Comparison of ENCODE assay signal across 30 cellular contexts in genomic region chr2:113981404-113982134, GRCh38.
DNase-seq lines count a peak whose midpoint lies in the region; ATAC-seq and TF ChIP-seq lines count a peak whose summit lies in the region.
"Had no signal": no experiment of that assay in that cellular context is flagged by ENCODE, and none has a peak within 500 bp of the region (broad histone marks: within the 10 kb centered on the region; RNA-seq: fewer than 3 reads in every experiment).

No MANE protein-coding gene starts in this region.

- H3K9me3 Mint-ChIP-seq in MCF 10A (ENCODE audit: unreplicated experiment) = no peaks in the 10 kb centered on the region
- no peaks in the 10 kb centered on the region for H3K9me3 Mint-ChIP-seq in central memory CD8-positive, alpha-beta T cell
- H3K9me3 Mint-ChIP-seq: stimulated activated naive CD8-positive, alpha-beta T cell treated with anti-CD3 and anti-CD28 coated beads, Interleukin-15, Interleukin-2, amounts not matched to agents 100 ng/mL and 50 ng/mL, for 24 hours had no signal

- POLR2A ChIA-PET in MCF 10A (lab: Yijun Ruan, JAX) = no interaction called here

- dilution Hi-C loops in mammary epithelial cell (cut with HindIII; ENCODE audit: low sequenced_read_pairs) = no loop called here

- no peak overlapping the region for H3K4me3 Mint-ChIP-seq in MCF 10A (ENCODE audit: unreplicated experiment)
- no peak overlapping the region for H3K4me3 Mint-ChIP-seq in central memory CD8-positive, alpha-beta T cell
- H3K4me3 Mint-ChIP-seq: activated CD4-positive, alpha-beta T cell treated with anti-CD3 and anti-CD28 coated beads for 36 hours; B cell; CD8-positive, alpha-beta memory T cell; dendritic cell treated with granulocyte-macrophage colony-stimulating factor and Interleukin-4, amounts not matched to agents 40 ng/mL and 50 ng/mL, for 4 days; H9; stimulated activated naive CD8-positive, alpha-beta T cell treated with anti-CD3 and anti-CD28 coated beads, Interleukin-15, Interleukin-2, amounts not matched to agents 100 ng/mL and 50 ng/mL, for 24 hours had no signal

- BruUV-seq in MCF 10A (replicated peaks; lab: Mats Ljungman, UMichigan) (no TSS peak), mammary epithelial cell (replicated peaks; lab: Mats Ljungman, UMichigan) (no TSS peak)

- intact Hi-C loops in MCF 10A (cut with micrococcal nuclease) (no loop called here), mammary epithelial cell (cut with micrococcal nuclease) (no loop called here), heart right ventricle (cut with DNase I) (loop anchor here in 3 of 10 donors (2.0 to 5.0 kb wide), 3 partner anchors 561 to 571 kb away; no protein-coding TSS in a partner anchor)

- H3K36me3 ChIP-seq in mammary epithelial cell (ENCODE audit: insufficient read depth, low read length) (no peaks in the 10 kb centered on the region), heart right ventricle (no peaks in the 10 kb centered on the region)
- H3K36me3 ChIP-seq: adrenal gland, tibial nerve had no signal

- H3K27ac ChIP-seq in mammary epithelial cell (ENCODE audit: insufficient read depth, low read depth, low read length) (no peak overlapping the region), heart right ventricle (peak overlapping the region in 3 of 10 donors; percentile 18 to 52 (median 50))
- H3K27ac ChIP-seq: 22Rv1, adrenal gland, SK-N-MC had no signal

- no peak overlapping the region for H3K4me2 ChIP-seq in mammary epithelial cell (ENCODE audit: insufficient read depth, low read depth, low read length)

- H3K9me3 ChIP-seq in mammary epithelial cell (replicated peaks; ENCODE audit: insufficient read depth, low read length) (peaks cover 3% of the 10 kb centered on the region), heart right ventricle (peaks cover 0 to 9% (median 0%) of the 10 kb centered on the region in 11 donors)
- H3K9me3 ChIP-seq: adrenal gland had no signal

- DNase-seq in MCF 10A (ENCODE audit: unreplicated experiment) (peak; percentile 35), mammary epithelial cell (no peak), heart right ventricle (no peak), NCI-H748 (lab: John Stamatoyannopoulos, UW; ENCODE audit: unreplicated experiment) (no peak), NCI-H69 (lab: John Stamatoyannopoulos, UW) (no peak), anterior cingulate cortex (lab: John Stamatoyannopoulos, UW) (no peak)
- no peak for DNase-seq in central memory CD8-positive, alpha-beta T cell (ENCODE audit: low spot score in 2 of 2)
- DNase-seq: activated CD4-positive, alpha-beta T cell treated with anti-CD3 and anti-CD28 coated beads for 36 hours; activated CD8-positive, alpha-beta memory T cell treated with anti-CD3 and anti-CD28 coated beads for 24 hours; activated naive CD4-positive, alpha-beta T cell; activated T-cell treated with anti-CD3 and anti-CD28 coated beads, Interleukin-2, amount 50 U/mL, for 1 hour; adrenal gland; CD8-positive, alpha-beta memory T cell; H9; Kasumi-1; left colon; naive thymus-derived CD4-positive, alpha-beta T cell; NCI-H1048; NCI-H1694 treated with DMSO at 0.1 percent for 48 hours; NCI-H526 treated with DMSO at 0.1 percent for 48 hours; occipital lobe; RPMI8226; T-helper 2 cell had no signal

- 92% methylated on average over 8 of the region's 8 CpGs for WGBS in mammary epithelial cell (ENCODE audit: low coverage, missing lambda C conversion rate)
- 82 to 84% methylated on average over 8 of the region's 8 CpGs for WGBS in heart right ventricle, 2 donors

- no peak overlapping the region for H3K9ac ChIP-seq in mammary epithelial cell (ENCODE audit: insufficient read depth, low read length)

- H3K27ac Mint-ChIP-seq in MCF 10A (ENCODE audit: low read depth, unreplicated experiment) = no peak overlapping the region
- H3K27ac Mint-ChIP-seq in central memory CD8-positive, alpha-beta T cell (ENCODE audit: low read depth) = peak overlapping the region; percentile 62
- H3K27ac Mint-ChIP-seq: activated CD4-positive, alpha-beta T cell treated with anti-CD3 and anti-CD28 coated beads for 36 hours; B cell; CD8-positive, alpha-beta memory T cell; dendritic cell treated with granulocyte-macrophage colony-stimulating factor and Interleukin-4, amounts not matched to agents 40 ng/mL and 50 ng/mL, for 4 days; stimulated activated naive CD8-positive, alpha-beta T cell treated with anti-CD3 and anti-CD28 coated beads, Interleukin-15, Interleukin-2, amounts not matched to agents 100 ng/mL and 50 ng/mL, for 24 hours had no signal

- H3K79me2 ChIP-seq in mammary epithelial cell (ENCODE audit: insufficient read depth, low read length) = no peaks in the 10 kb centered on the region

- H3K4me1 ChIP-seq in mammary epithelial cell (ENCODE audit: insufficient read depth, low read length) (peaks cover 27% of the 10 kb centered on the region), heart right ventricle (peaks cover 0 to 7% (median 0%) of the 10 kb centered on the region in 9 donors)

- H4K20me1 ChIP-seq in mammary epithelial cell (ENCODE audit: insufficient read depth, low read length) = no peaks in the 10 kb centered on the region

- H3K4me3 ChIP-seq in mammary epithelial cell (replicated peaks in 1 of 3; ENCODE audit: insufficient read depth in 1 of 3, low read depth in 2 of 3, low read length in 3 of 3) (no peak overlapping the region), heart right ventricle (no peak overlapping the region)
- H3K4me3 ChIP-seq: adrenal gland, SK-N-MC, tibial nerve had no signal

- no peak overlapping the region for H2AFZ ChIP-seq in mammary epithelial cell (ENCODE audit: low read depth, low read length)

- TF ChIP-seq CTCF in MCF 10A (IDR thresholded peaks at IDR 0.05; ENCODE audit: unreplicated experiment) (no peak), mammary epithelial cell (conservative IDR thresholded peaks at IDR 0.05 in 1 of 2, IDR thresholded peaks at IDR 0.05 in 1 of 2; ENCODE audit: extremely low read depth in 1 of 2, insufficient read depth in 1 of 2, low read depth in 1 of 2, low read length in 2 of 2) (no peak), heart right ventricle (IDR thresholded peaks at IDR 0.05) (no peak)

- CTCF ChIA-PET in MCF 10A (lab: Yijun Ruan, JAX) = interaction anchor here (0.6 to 0.7 kb wide), 2 partner anchors 37 to 230 kb away, joined by 4 read pairs; no protein-coding TSS in a partner anchor
- CTCF ChIA-PET in mammary epithelial cell (lab: Charles Lee; ENCODE audit: low non-redundant PET) = no interaction called here

- no peak for ATAC-seq in central memory CD8-positive, alpha-beta T cell (replicated peaks; ENCODE audit: extremely low read depth, poor library complexity, severe bottlenecking)
- ATAC-seq in heart right ventricle (peak in 6 of 8 donors; percentile 37 to 60 (median 45)), GM18907 (IDR thresholded peaks at IDR 0.05; ENCODE audit: unreplicated experiment) (no peak)
- ATAC-seq: activated CD4-positive, alpha-beta T cell treated with anti-CD3 and anti-CD28 coated beads for 36 hours; left colon; naive thymus-derived CD4-positive, alpha-beta T cell had no signal

- H3K36me3 Mint-ChIP-seq in MCF 10A (ENCODE audit: insufficient read depth, unreplicated experiment) = peaks cover 6% of the 10 kb centered on the region
- peaks cover 14% of the 10 kb centered on the region for H3K36me3 Mint-ChIP-seq in central memory CD8-positive, alpha-beta T cell (ENCODE audit: insufficient read depth)

- peaks cover 6% of the 10 kb centered on the region for H3K4me1 Mint-ChIP-seq in MCF 10A (ENCODE audit: insufficient read depth, unreplicated experiment)
- H3K4me1 Mint-ChIP-seq in central memory CD8-positive, alpha-beta T cell = no peaks in the 10 kb centered on the region
- H3K4me1 Mint-ChIP-seq: activated CD4-positive, alpha-beta T cell treated with anti-CD3 and anti-CD28 coated beads for 36 hours; B cell had no signal

- in situ Hi-C loops in mammary epithelial cell (cut with MboI; ENCODE audit: low sequenced_read_pairs in 2 of 2) = no loop called here

- H3K27me3 ChIP-seq in mammary epithelial cell (ENCODE audit: insufficient read depth, low read length) = no peaks in the 10 kb centered on the region
- no peaks in the 10 kb centered on the region for H3K27me3 ChIP-seq in heart right ventricle
- H3K27me3 ChIP-seq: adrenal gland, tibial nerve had no signal

- no peaks in the 10 kb centered on the region for H3K27me3 Mint-ChIP-seq in MCF 10A (ENCODE audit: insufficient read depth, unreplicated experiment)
- no peaks in the 10 kb centered on the region for H3K27me3 Mint-ChIP-seq in central memory CD8-positive, alpha-beta T cell
- H3K27me3 Mint-ChIP-seq: activated CD4-positive, alpha-beta T cell treated with anti-CD3 and anti-CD28 coated beads for 36 hours; B cell; CD8-positive, alpha-beta memory T cell; dendritic cell treated with granulocyte-macrophage colony-stimulating factor and Interleukin-4, amounts not matched to agents 40 ng/mL and 50 ng/mL, for 4 days; naive thymus-derived CD4-positive, alpha-beta T cell; stimulated activated naive CD8-positive, alpha-beta T cell treated with anti-CD3 and anti-CD28 coated beads, Interleukin-15, Interleukin-2, amounts not matched to agents 100 ng/mL and 50 ng/mL, for 24 hours had no signal

Comparison
In these comparisons a context has a peak if more than half of its experiments do, and no peak if none do; other contexts are left out.
1. ATAC-seq: peak in heart right ventricle (6 of 8); none in central memory CD8-positive, alpha-beta T cell (single experiment) and GM18907 (single experiment).